In the genomic region with DNA sequence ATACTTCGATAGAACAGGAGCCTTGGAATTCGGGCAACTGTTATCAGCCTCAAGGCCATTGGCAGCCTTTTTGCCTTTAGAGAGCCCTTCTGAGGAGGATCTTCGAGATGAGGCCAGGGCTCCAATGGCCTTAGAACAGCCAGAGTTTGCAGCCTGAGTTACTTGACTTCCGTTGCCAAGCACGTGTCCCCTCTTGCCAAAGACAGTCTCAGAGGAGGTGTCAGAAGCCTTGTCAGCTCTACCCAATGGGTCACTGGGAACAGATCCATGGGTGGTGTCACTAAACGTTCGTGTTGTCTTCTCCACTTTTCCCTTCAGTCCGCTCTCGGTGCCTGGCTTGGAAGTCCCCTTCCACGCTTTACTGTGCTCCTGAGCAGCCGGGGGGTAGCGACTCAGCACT, we compare ENCODE assay signal across 6 cellular contexts.
"Had no signal": no experiment of that assay in that cellular context is flagged by ENCODE, and none has a peak within 500 bp of the region (broad histone marks: within the 10 kb centered on the region; RNA-seq: fewer than 3 reads in every experiment).

No MANE protein-coding gene starts in this region.

- DNase-seq: GM23248, GOT3, H7, HFFc6 had no signal

- H3K27ac ChIP-seq: GM23248 had no signal

- H3K4me1 ChIP-seq: HAP-1 had no signal

- ATAC-seq: HCT116 had no signal

- H3K4me3 ChIP-seq: GM23248, HAP-1 had no signal

- H3K9ac ChIP-seq: GM23248 had no signal

- H3K9me3 ChIP-seq: HAP-1 had no signal
